8 cellular contexts compared by ENCODE assay signal in the genomic region with DNA sequence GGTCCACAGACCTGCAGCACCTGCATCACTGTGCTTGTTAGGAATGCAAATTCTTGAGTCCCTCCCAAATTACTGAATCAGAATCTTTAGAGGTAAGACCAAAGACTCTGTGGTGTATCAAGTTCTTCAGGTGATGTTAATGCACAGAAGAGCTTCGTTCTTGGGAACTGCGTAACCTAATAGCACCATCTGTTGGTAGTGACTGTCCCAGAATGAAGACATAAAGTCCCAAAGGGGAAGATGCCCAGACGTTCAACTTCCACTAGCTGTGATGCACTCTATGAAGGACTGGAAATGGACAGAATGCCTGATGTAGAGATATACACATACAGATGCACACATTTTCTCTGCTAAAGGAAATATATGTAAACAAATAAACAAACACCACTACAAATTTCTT.
DNase-seq lines count a peak whose midpoint lies in the region; ATAC-seq, FAIRE-seq and TF ChIP-seq lines count a peak whose summit lies in the region.

No MANE protein-coding gene starts in this region.

- H3K4me3 Mint-ChIP-seq in activated B cell treated with CpG ODN at 0.5 μM for 24 hours = no peak overlapping the region
- no peak overlapping the region for H3K4me3 Mint-ChIP-seq in naive thymus-derived CD8-positive, alpha-beta T cell

- intact Hi-C loops in activated B cell treated with CpG ODN at 0.5 μM for 24 hours (cut with micrococcal nuclease) = no loop called here
- intact Hi-C loops in aorta (cut with DNase I) = no loop called here

- H3K9me3 ChIP-seq in MM.1S (replicated peaks; ENCODE audit: insufficient read depth, low read length) (no peaks in the 10 kb centered on the region), aorta (ENCODE audit: control insufficient read depth, low read length) (no peaks in the 10 kb centered on the region)

- H3K9me3 Mint-ChIP-seq in activated B cell treated with CpG ODN at 0.5 μM for 24 hours = no peaks in the 10 kb centered on the region
- H3K9me3 Mint-ChIP-seq in naive thymus-derived CD8-positive, alpha-beta T cell = peaks cover 0 to 9% (median 0%) of the 10 kb centered on the region in 9 donors

- 0 out of 2 replicates have a peak, but pooled peaks cover 3% of the 10 kb centered on the region for H4K20me1 ChIP-seq in MM.1S (ENCODE audit: insufficient read depth, low read length)

- no peaks in the 10 kb centered on the region for H3F3A ChIP-seq in MM.1S (ENCODE audit: insufficient read depth, low read length)

- H3K36me3 ChIP-seq in MM.1S (replicated peaks; ENCODE audit: insufficient read depth, low read length) (no peaks in the 10 kb centered on the region), aorta (ENCODE audit: control insufficient read depth in 1 of 2, insufficient read depth in 2 of 2, low read length in 1 of 2) (no peaks in the 10 kb centered on the region)

- H3K9ac ChIP-seq in MM.1S (ENCODE audit: low read length) = no peak overlapping the region

- POLR2A ChIA-PET in activated B cell treated with CpG ODN at 0.5 μM for 24 hours (lab: Charles Lee) = no interaction called here
- POLR2A ChIA-PET in naive thymus-derived CD8-positive, alpha-beta T cell (lab: Charles Lee) = no interaction called here

- H3K27me3 ChIP-seq in MM.1S (replicated peaks; ENCODE audit: insufficient read depth, low read length) (no peaks in the 10 kb centered on the region), aorta (ENCODE audit: control insufficient read depth in 1 of 2, insufficient read depth in 2 of 2, low read length in 1 of 2) (no peaks in the 10 kb centered on the region)

- H3K4me3 ChIP-seq in MM.1S (ENCODE audit: low read length) = no peak overlapping the region
- no peak overlapping the region for H3K4me3 ChIP-seq in coronary artery
- no peak overlapping the region for H3K4me3 ChIP-seq in aorta (ENCODE audit: low read length in 2 of 2)

- peak; percentile 49 for ATAC-seq in activated B cell treated with CpG ODN at 0.5 μM for 24 hours (ENCODE audit: low read depth)
- ATAC-seq in naive thymus-derived CD8-positive, alpha-beta T cell = no peak
- ATAC-seq in aorta (ENCODE audit: low FRiP score) = no peak

- H3K79me2 ChIP-seq in MM.1S (ENCODE audit: low read length) = no peaks in the 10 kb centered on the region

- no peaks in the 10 kb centered on the region for H3K4me1 ChIP-seq in MM.1S (ENCODE audit: low read length)
- H3K4me1 ChIP-seq in aorta (ENCODE audit: control insufficient read depth in 1 of 2, insufficient read depth in 2 of 2, low read length in 2 of 2) = no peaks in the 10 kb centered on the region

- H3K9me2 ChIP-seq in MM.1S (replicated peaks; ENCODE audit: insufficient read depth, low read length) = no peaks in the 10 kb centered on the region

- CTCF ChIA-PET in activated B cell treated with CpG ODN at 0.5 μM for 24 hours (lab: Charles Lee) = no interaction called here

- no peaks in the 10 kb centered on the region for H3K36me3 Mint-ChIP-seq in activated B cell treated with CpG ODN at 0.5 μM for 24 hours (ENCODE audit: low read depth)
- H3K36me3 Mint-ChIP-seq in naive thymus-derived CD8-positive, alpha-beta T cell = no peaks in the 10 kb centered on the region

- no peaks in the 10 kb centered on the region for H3K27me3 Mint-ChIP-seq in activated B cell treated with CpG ODN at 0.5 μM for 24 hours
- H3K27me3 Mint-ChIP-seq in naive thymus-derived CD8-positive, alpha-beta T cell = no peaks in the 10 kb centered on the region

- no peak overlapping the region for H3K27ac Mint-ChIP-seq in activated B cell treated with CpG ODN at 0.5 μM for 24 hours
- no peak overlapping the region for H3K27ac Mint-ChIP-seq in naive thymus-derived CD8-positive, alpha-beta T cell

- no peak overlapping the region for H2AFZ ChIP-seq in MM.1S (ENCODE audit: low read length)

- peak; percentile 92 for FAIRE-seq in H54 (lab: Jason Lieb, UNC)

- H3K27ac ChIP-seq in MM.1S (ENCODE audit: low read length) (no peak overlapping the region), coronary artery (no peak overlapping the region), aorta (ENCODE audit: low read depth in 1 of 2, low read length in 2 of 2) (no peak overlapping the region)

- TF ChIP-seq CTCF in GM12872 (IDR thresholded peaks at IDR 0.05; ENCODE audit: insufficient read depth, low read depth, low read length) = peak; percentile 63
- TF ChIP-seq CTCF in MM.1S (IDR thresholded peaks at IDR 0.05; ENCODE audit: low read length) = peak; percentile 37
- no peak for TF ChIP-seq CTCF in activated B cell treated with CpG ODN at 0.5 μM for 24 hours (IDR thresholded peaks at IDR 0.05)
- TF ChIP-seq CTCF in coronary artery (IDR thresholded peaks at IDR 0.05) = no peak

- no peak for TF ChIP-seq POLR2A in H54 (IDR thresholded peaks at IDR 0.05; ENCODE audit: low read depth, low read length)

- H3K4me1 Mint-ChIP-seq in activated B cell treated with CpG ODN at 0.5 μM for 24 hours = no peaks in the 10 kb centered on the region
- no peaks in the 10 kb centered on the region for H3K4me1 Mint-ChIP-seq in naive thymus-derived CD8-positive, alpha-beta T cell

- WGBS in aorta, 2 donors = 13 to 23% methylated on average over 3 of the region's 3 CpGs

- DNase-seq in H54 (ENCODE audit: insufficient read length, low spot score) (no peak), MM.1S (peak; percentile 26), activated B cell treated with CpG ODN at 0.5 μM for 24 hours (no peak), iris pigment epithelial cell (ENCODE audit: low read depth) (peak; percentile 64), coronary artery (ENCODE audit: low spot score) (no peak), aorta (no peak)
- no peak for DNase-seq in naive thymus-derived CD8-positive, alpha-beta T cell

- no peak overlapping the region for H3K4me2 ChIP-seq in MM.1S (ENCODE audit: low read depth, low read length)

Comparison
In these comparisons a context has a peak if more than half of its experiments do, and no peak if none do; other contexts are left out.
1. CTCF ChIP-seq: peak in GM12872 (single experiment) and MM.1S (single experiment); none in activated B cell treated with CpG ODN at 0.5 μM for 24 hours (single experiment) and coronary artery (single experiment).
2. DNase-seq: peak in MM.1S (single experiment) and iris pigment epithelial cell (single experiment); none in H54 (single experiment), activated B cell treated with CpG ODN at 0.5 μM for 24 hours (single experiment), naive thymus-derived CD8-positive, alpha-beta T cell (0 of 10), coronary artery (single experiment) and aorta (0 of 2).